Comparison of ENCODE assay signal across 33 cellular contexts in the genomic region with DNA sequence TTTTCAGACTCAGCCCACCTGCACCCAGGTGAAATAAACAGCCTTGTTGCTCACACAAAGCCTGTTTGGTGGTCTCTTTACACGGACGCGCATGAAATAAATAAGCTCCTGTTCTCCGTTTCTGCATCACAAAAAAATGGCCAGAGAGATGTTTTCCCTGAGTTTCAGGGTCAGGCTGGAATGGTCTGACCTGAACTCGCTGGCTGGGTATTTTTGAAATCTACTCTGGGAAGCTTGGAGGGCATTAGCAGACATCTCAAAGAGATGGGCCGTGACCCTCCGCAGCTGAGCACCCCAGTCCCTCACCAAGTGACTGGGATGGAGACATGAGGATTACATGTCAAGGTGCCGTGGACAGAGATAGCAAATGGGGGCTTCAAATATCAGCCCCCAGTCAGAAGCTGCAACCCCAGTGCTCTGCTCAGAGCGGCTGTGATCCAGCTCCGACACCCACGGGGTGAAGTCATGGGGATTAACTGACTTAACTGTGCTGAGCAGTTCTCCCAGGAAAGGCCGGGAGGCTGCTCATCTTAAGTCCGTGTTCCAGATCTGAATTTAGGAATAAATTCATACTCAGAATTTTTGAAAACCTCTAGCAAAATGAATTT. TPM values are rescaled to one million over a fixed set of nuclear protein-coding genes. Genes with fewer than 3 reads are reported as not detected.
DNase-seq lines count a peak whose midpoint lies in the region; ATAC-seq and TF ChIP-seq lines count a peak whose summit lies in the region.
"Had no signal": no experiment of that assay in that cellular context is flagged by ENCODE, and none has a peak within 500 bp of the region (broad histone marks: within the 10 kb centered on the region; RNA-seq: fewer than 3 reads in every experiment).

No MANE protein-coding gene starts in this region.

- peak overlapping the region; percentile 46 for H2BK120ac ChIP-seq in mesendoderm (ENCODE audit: low read depth, low read length)

- TF ChIP-seq CTCF in smooth muscle cell (IDR thresholded peaks at IDR 0.05; ENCODE audit: borderline replicate concordance, insufficient read depth, poor library complexity, severe bottlenecking) (no peak), PC-9 (conservative IDR thresholded peaks at IDR 0.05) (no peak)

- H3K4me2 ChIP-seq in mesendoderm (ENCODE audit: low read length) (no peak overlapping the region), smooth muscle cell (peak overlapping the region; percentile 81), PC-9 (no peak overlapping the region)

- H3K9me2 ChIP-seq in PC-9 (ENCODE audit: insufficient read depth): no peaks in the 10 kb centered on the region

- H3K27me3 ChIP-seq in mesendoderm (ENCODE audit: insufficient read depth, low read length, poor library complexity) (no peaks in the 10 kb centered on the region), smooth muscle cell (ENCODE audit: low read depth) (no peaks in the 10 kb centered on the region), PC-9 (ENCODE audit: insufficient read depth, low read depth) (no peaks in the 10 kb centered on the region)
- H3K27me3 ChIP-seq: breast epithelium, esophagus squamous epithelium, spleen had no signal

- H2AFZ ChIP-seq in smooth muscle cell (ENCODE audit: low read depth) (no peak overlapping the region), PC-9 (no peak overlapping the region)

- peak overlapping the region; percentile 14 for H2BK5ac ChIP-seq in mesendoderm (ENCODE audit: low read length)

- H4K8ac ChIP-seq in mesendoderm (ENCODE audit: low read depth, low read length): no peak overlapping the region

- H3K4me3 ChIP-seq in mesendoderm (ENCODE audit: low read length) (no peak overlapping the region), smooth muscle cell (no peak overlapping the region), PC-9 (no peak overlapping the region)
- H3K4me3 ChIP-seq: breast epithelium, lower lobe of right lung, spleen had no signal

- CTCF ChIA-PET in PC-9 (lab: Charles Lee): no interaction called here

- POLR2A ChIA-PET in PC-9 (lab: Charles Lee; ENCODE audit: unreplicated experiment): interaction anchor here (0.5 kb wide), 1 partner anchor 27 kb away, joined by 5 read pairs; no protein-coding TSS in a partner anchor

- peak overlapping the region; percentile 75 for H3K56ac ChIP-seq in mesendoderm (ENCODE audit: low read length)

- no CpG with 5 or more reads among the region's 13 CpGs for WGBS in mesendoderm (ENCODE audit: extremely low coverage, insufficient coverage, low lambda C conversion rate)
- 23% methylated on average over 13 of the region's 13 CpGs for WGBS in smooth muscle cell (ENCODE audit: low lambda C conversion rate)

- H3K9ac ChIP-seq in mesendoderm (ENCODE audit: low read length) (peak overlapping the region; percentile 39), smooth muscle cell (ENCODE audit: low read depth) (peak overlapping the region; percentile 34)

- no peaks in the 10 kb centered on the region for H4K20me1 ChIP-seq in smooth muscle cell (ENCODE audit: low read depth)
- H4K20me1 ChIP-seq in PC-9 (ENCODE audit: insufficient read depth): no peaks in the 10 kb centered on the region

- peak overlapping the region; percentile 96 for H3K4ac ChIP-seq in mesendoderm (ENCODE audit: low read depth, low read length)

- H3K79me2 ChIP-seq in mesendoderm (ENCODE audit: control insufficient read depth, insufficient read depth, low read length) (no peaks in the 10 kb centered on the region), smooth muscle cell (ENCODE audit: low read depth) (no peaks in the 10 kb centered on the region), PC-9 (ENCODE audit: low read depth) (no peaks in the 10 kb centered on the region)

- no peaks in the 10 kb centered on the region for H3K9me3 ChIP-seq in smooth muscle cell (replicated peaks; ENCODE audit: low read depth)
- H3K9me3 ChIP-seq in PC-9 (ENCODE audit: insufficient read depth, low read depth): no peaks in the 10 kb centered on the region
- H3K9me3 ChIP-seq: breast epithelium, esophagus squamous epithelium, lower lobe of right lung, spleen had no signal

- peak overlapping the region; percentile 86 for H3K27ac ChIP-seq in mesendoderm (ENCODE audit: low read depth, low read length)
- H3K27ac ChIP-seq in smooth muscle cell (ENCODE audit: low read depth): peak overlapping the region; percentile 81
- no peak overlapping the region for H3K27ac ChIP-seq in PC-9
- H3K27ac ChIP-seq: breast epithelium, lower lobe of right lung, spleen had no signal

- H3K36me3 ChIP-seq in mesendoderm (ENCODE audit: control insufficient read depth, insufficient read depth, low read length): no peaks in the 10 kb centered on the region
- no peaks in the 10 kb centered on the region for H3K36me3 ChIP-seq in smooth muscle cell (ENCODE audit: low read depth)
- H3K36me3 ChIP-seq in PC-9 (ENCODE audit: low read depth): no peaks in the 10 kb centered on the region
- H3K36me3 ChIP-seq: breast epithelium, esophagus squamous epithelium, lower lobe of right lung, spleen had no signal

- DNase-seq in activated CD8-positive, alpha-beta memory T cell treated with anti-CD3 and anti-CD28 coated beads, Interleukin-2, amount 50 U/mL, for 48 hours: peak; percentile 29
- DNase-seq in activated CD8-positive, alpha-beta memory T cell treated with anti-CD3 and anti-CD28 coated beads, Interleukin-2, amount 50 U/mL, for 4 hours: no peak
- DNase-seq in ecto neural progenitor cell (ENCODE audit: low spot score) (peak; percentile 51), mesendoderm (peak; percentile 51), smooth muscle cell (lab: John Stamatoyannopoulos, UW; ENCODE audit: unreplicated experiment) (no peak), PC-9 (no peak), Right ventricle myocardium inferior (ENCODE audit: missing footprints) (no peak)
- DNase-seq in stimulated activated CD4-positive, alpha-beta T cell treated with anti-CD3 and anti-CD28 coated beads, Interleukin-4, amount 100 ng/mL, for 1 hour: no peak
- DNase-seq: activated CD8-positive, alpha-beta T cell treated with anti-CD3 and anti-CD28 coated beads, Interleukin-2, amount 10 ng/mL, durations not matched to agents 7 days and 5 days; activated naive CD4-positive, alpha-beta T cell; activated T-cell treated with anti-CD3 and anti-CD28 coated beads, Interleukin-2, amount 50 U/mL, for 4 hours; amniotic stem cell; CD4-positive, alpha-beta T cell; DMS153; effector memory CD8-positive, alpha-beta T cell; esophagus squamous epithelium; kidney; lower lobe of right lung; NCI-H1092 treated with DMSO at 0.1 percent for 48 hours; NCI-H2029; NCI-H226; NCI-H748 treated with DMSO at 0.1 percent for 48 hours; spleen; stimulated activated CD4-positive, alpha-beta T cell treated with anti-CD3 and anti-CD28 coated beads, Interleukin-4, amount 100 ng/mL, for 24 hours; stimulated activated naive CD4-positive, alpha-beta T cell; T-helper 9 cell had no signal

- H3K4me1 ChIP-seq in mesendoderm (ENCODE audit: control insufficient read depth, low read depth, low read length) (peaks cover 3% of the 10 kb centered on the region), smooth muscle cell (ENCODE audit: low read depth) (peaks cover 18% of the 10 kb centered on the region), PC-9 (replicated peaks; ENCODE audit: insufficient read depth) (peaks cover 8% of the 10 kb centered on the region; the same call in 1 of the 2 replicates)
- H3K4me1 ChIP-seq: breast epithelium, lower lobe of right lung, spleen had no signal

- no peaks in the 10 kb centered on the region for H3K79me1 ChIP-seq in mesendoderm (ENCODE audit: low read length)

- peak overlapping the region; percentile 75 for H3K18ac ChIP-seq in mesendoderm (ENCODE audit: low read length)

- H3K23ac ChIP-seq in mesendoderm (ENCODE audit: low read length): no peak overlapping the region

- ATAC-seq in Right ventricle myocardium inferior: no peak
- ATAC-seq: activated CD4-positive, CD25-positive, alpha-beta regulatory T cell treated with anti-CD3 and anti-CD28 coated beads, Interleukin-2, amount 50 U/mL, for 24 hours; activated CD8-positive, alpha-beta T cell treated with anti-CD3 and anti-CD28 coated beads, Interleukin-2, amount 10 ng/mL, durations not matched to agents 7 days and 5 days; activated T-cell treated with anti-CD3 and anti-CD28 coated beads, Interleukin-2, amount 50 U/mL, for 4 hours; effector memory CD8-positive, alpha-beta T cell had no signal

- no peak overlapping the region for H2BK15ac ChIP-seq in mesendoderm (replicated peaks; ENCODE audit: low read depth)

- peak overlapping the region; percentile 20 for H2AK5ac ChIP-seq in mesendoderm (ENCODE audit: low read length)

- no peak overlapping the region for H4K5ac ChIP-seq in mesendoderm (ENCODE audit: low read length)

- BruUV-seq in PC-9 (replicated peaks; lab: Mats Ljungman, UMichigan): no TSS peak

- intact Hi-C loops in PC-9 (cut with micrococcal nuclease; ENCODE audit: unreplicated experiment) (no loop called here), Right ventricle myocardium inferior (cut with DNase I) (no loop called here)

- peaks cover 10% of the 10 kb centered on the region for H3F3A ChIP-seq in smooth muscle cell (ENCODE audit: low read depth)
- no peaks in the 10 kb centered on the region for H3F3A ChIP-seq in PC-9 (ENCODE audit: insufficient read depth, low read depth)

RNA-seq across cellular contexts. Expression of a gene that starts 22.3 kb away (rescaled TPM):
- polyA plus RNA-seq in mesendoderm (2013, experiment 1 of 2): not detected
- not detected for polyA plus RNA-seq in mesendoderm (2013, experiment 2 of 2)
- total RNA-seq in smooth muscle cell (15.1 and 24.3 TPM in 2 replicates), PC-9 (2021) (3.0 and 6.3 TPM in 2 replicates), Right ventricle myocardium inferior (not detected)
- polyA plus RNA-seq in smooth muscle cell: 16.5 and 18.1 TPM in 2 replicates
- total RNA-seq: A172; activated CD8-positive, alpha-beta T cell treated with anti-CD3 and anti-CD28 coated beads, Interleukin-2, amount 10 ng/mL, durations not matched to agents 7 days and 5 days; activated T-cell treated with anti-CD3 and anti-CD28 coated beads, Interleukin-2, amount 50 U/mL, for 4 hours; CD4-positive, alpha-beta T cell; G401; HepG2; kidney; lower lobe of right lung; OCI-LY7; spleen; temporal lobe had no signal
- polyA plus RNA-seq: HepG2 had no signal

RNA-seq across cellular contexts. Expression of a gene that starts 47.7 kb away (rescaled TPM):
- polyA plus RNA-seq in mesendoderm (2013, experiment 1 of 2): not detected
- not detected for polyA plus RNA-seq in mesendoderm (2013, experiment 2 of 2)
- 0.04 and 0.49 TPM in 2 replicates for total RNA-seq in smooth muscle cell
- polyA plus RNA-seq in smooth muscle cell: 0.20 TPM in 1 of 2 replicates, not detected in the other
- total RNA-seq in PC-9 (2021): not detected in 2 replicates
- not detected for total RNA-seq in Right ventricle myocardium inferior
- total RNA-seq: A172; activated CD8-positive, alpha-beta T cell treated with anti-CD3 and anti-CD28 coated beads, Interleukin-2, amount 10 ng/mL, durations not matched to agents 7 days and 5 days; activated T-cell treated with anti-CD3 and anti-CD28 coated beads, Interleukin-2, amount 50 U/mL, for 4 hours; CD4-positive, alpha-beta T cell; G401; HepG2; kidney; lower lobe of right lung; OCI-LY7; spleen; temporal lobe had no signal
- polyA plus RNA-seq: HepG2 had no signal

Comparison
In these comparisons a context has a peak if more than half of its experiments do, and no peak if none do; other contexts are left out.
1. DNase-seq: peak in activated CD8-positive, alpha-beta memory T cell treated with anti-CD3 and anti-CD28 coated beads, Interleukin-2, amount 50 U/mL, for 48 hours (single experiment), ecto neural progenitor cell (single experiment) and mesendoderm (single experiment); none in activated CD8-positive, alpha-beta memory T cell treated with anti-CD3 and anti-CD28 coated beads, Interleukin-2, amount 50 U/mL, for 4 hours (single experiment), smooth muscle cell (single experiment), PC-9 (0 of 2), stimulated activated CD4-positive, alpha-beta T cell treated with anti-CD3 and anti-CD28 coated beads, Interleukin-4, amount 100 ng/mL, for 1 hour (single experiment) and Right ventricle myocardium inferior (single experiment).